Comparison of ENCODE assay signal across 20 cellular contexts in genomic region chr3:46383946-46384330, GRCh38. TPM values are rescaled to one million over a fixed set of nuclear protein-coding genes. Genes with fewer than 3 reads are reported as not detected.
A peak's percentile ranks its signal among the peaks of the same experiment; 100 is the strongest.
DNase-seq lines count a peak whose midpoint lies in the region; ATAC-seq and TF ChIP-seq lines count a peak whose summit lies in the region.
"Had no signal": no experiment of that assay in that cellular context is flagged by ENCODE, and none has a peak within 500 bp of the region (broad histone marks: within the 10 kb centered on the region; RNA-seq: fewer than 3 reads in every experiment).

No MANE protein-coding gene starts in this region.

- H3K27me3 ChIP-seq in left ventricle myocardium inferior (ENCODE audit: low read depth): no peaks in the 10 kb centered on the region
- H3K27me3 ChIP-seq: brain microvascular endothelial cell, ovary had no signal

- H3K4me1 Mint-ChIP-seq in stimulated activated naive CD8-positive, alpha-beta T cell treated with anti-CD3 and anti-CD28 coated beads, Interleukin-15, Interleukin-2, amounts not matched to agents 100 ng/mL and 50 ng/mL, for 24 hours (ENCODE audit: low read depth): peaks cover 30% of the 10 kb centered on the region
- H3K4me1 Mint-ChIP-seq in stimulated activated naive CD8-positive, alpha-beta T cell treated with anti-CD3 and anti-CD28 coated beads, Interleukin-15, amount 100 ng/mL, for 72 hours: peaks cover 40% of the 10 kb centered on the region
- H3K4me1 Mint-ChIP-seq in activated B cell treated with CpG ODN at 0.5 μM for 24 hours: peaks cover 56% of the 10 kb centered on the region

- intact Hi-C loops in activated B cell treated with CpG ODN at 0.5 μM for 24 hours (cut with micrococcal nuclease): loop anchor here (1.0 to 5.0 kb wide), 4 partner anchors 12 to 173 kb away; partner anchors contain the start of genes CCR5AS and CCRL2
- intact Hi-C loops in left ventricle myocardium inferior (cut with micrococcal nuclease): no loop called here

- H3K27me3 Mint-ChIP-seq in stimulated activated naive CD8-positive, alpha-beta T cell treated with anti-CD3 and anti-CD28 coated beads, Interleukin-15, Interleukin-2, amounts not matched to agents 100 ng/mL and 50 ng/mL, for 24 hours: peaks cover 9% of the 10 kb centered on the region
- no peaks in the 10 kb centered on the region for H3K27me3 Mint-ChIP-seq in stimulated activated naive CD8-positive, alpha-beta T cell treated with anti-CD3 and anti-CD28 coated beads, Interleukin-15, amount 100 ng/mL, for 72 hours
- no peaks in the 10 kb centered on the region for H3K27me3 Mint-ChIP-seq in activated B cell treated with CpG ODN at 0.5 μM for 24 hours
- H3K27me3 Mint-ChIP-seq: activated naive CD4-positive, alpha-beta T cell treated with anti-CD3 and anti-CD28 coated beads, Interleukin-2, amount 50 U/mL, for 24 hours; dendritic cell treated with granulocyte-macrophage colony-stimulating factor and Interleukin-4, amounts not matched to agents 40 ng/mL and 50 ng/mL, for 4 days had no signal

- peaks cover 19% of the 10 kb centered on the region for H3K4me1 ChIP-seq in left ventricle myocardium inferior

- POLR2A ChIA-PET in activated B cell treated with CpG ODN at 0.5 μM for 24 hours (lab: Charles Lee): interaction anchor here (1.0 to 1.1 kb wide), 2 partner anchors 9 to 83 kb away, joined by 3 to 6 read pairs; no protein-coding TSS in a partner anchor

- H3K36me3 Mint-ChIP-seq in stimulated activated naive CD8-positive, alpha-beta T cell treated with anti-CD3 and anti-CD28 coated beads, Interleukin-15, Interleukin-2, amounts not matched to agents 100 ng/mL and 50 ng/mL, for 24 hours (ENCODE audit: low read depth): no peaks in the 10 kb centered on the region
- H3K36me3 Mint-ChIP-seq in activated B cell treated with CpG ODN at 0.5 μM for 24 hours (ENCODE audit: low read depth): no peaks in the 10 kb centered on the region
- H3K36me3 Mint-ChIP-seq: activated naive CD4-positive, alpha-beta T cell treated with anti-CD3 and anti-CD28 coated beads, Interleukin-2, amount 50 U/mL, for 24 hours had no signal

- no peaks in the 10 kb centered on the region for H3K9me3 Mint-ChIP-seq in stimulated activated naive CD8-positive, alpha-beta T cell treated with anti-CD3 and anti-CD28 coated beads, Interleukin-15, Interleukin-2, amounts not matched to agents 100 ng/mL and 50 ng/mL, for 24 hours
- H3K9me3 Mint-ChIP-seq in stimulated activated naive CD8-positive, alpha-beta T cell treated with anti-CD3 and anti-CD28 coated beads, Interleukin-15, amount 100 ng/mL, for 72 hours: no peaks in the 10 kb centered on the region
- H3K9me3 Mint-ChIP-seq in activated B cell treated with CpG ODN at 0.5 μM for 24 hours: no peaks in the 10 kb centered on the region
- H3K9me3 Mint-ChIP-seq: activated naive CD4-positive, alpha-beta T cell treated with anti-CD3 and anti-CD28 coated beads, Interleukin-2, amount 50 U/mL, for 24 hours; dendritic cell treated with granulocyte-macrophage colony-stimulating factor and Interleukin-4, amounts not matched to agents 40 ng/mL and 50 ng/mL, for 4 days had no signal

- H3K4me3 Mint-ChIP-seq in stimulated activated naive CD8-positive, alpha-beta T cell treated with anti-CD3 and anti-CD28 coated beads, Interleukin-15, Interleukin-2, amounts not matched to agents 100 ng/mL and 50 ng/mL, for 24 hours: no peak overlapping the region
- no peak overlapping the region for H3K4me3 Mint-ChIP-seq in stimulated activated naive CD8-positive, alpha-beta T cell treated with anti-CD3 and anti-CD28 coated beads, Interleukin-15, amount 100 ng/mL, for 72 hours
- peak overlapping the region; percentile 69 for H3K4me3 Mint-ChIP-seq in activated B cell treated with CpG ODN at 0.5 μM for 24 hours
- H3K4me3 Mint-ChIP-seq: activated naive CD4-positive, alpha-beta T cell treated with anti-CD3 and anti-CD28 coated beads, Interleukin-2, amount 50 U/mL, for 24 hours; dendritic cell treated with granulocyte-macrophage colony-stimulating factor and Interleukin-4, amounts not matched to agents 40 ng/mL and 50 ng/mL, for 4 days had no signal

- no peaks in the 10 kb centered on the region for H3K9me3 ChIP-seq in left ventricle myocardium inferior (replicated peaks)
- H3K9me3 ChIP-seq: gastroesophageal sphincter, ovary had no signal

- H3K36me3 ChIP-seq in left ventricle myocardium inferior: no peaks in the 10 kb centered on the region
- H3K36me3 ChIP-seq: brain microvascular endothelial cell, gastroesophageal sphincter, ovary had no signal

- H3K27ac Mint-ChIP-seq in stimulated activated naive CD8-positive, alpha-beta T cell treated with anti-CD3 and anti-CD28 coated beads, Interleukin-15, Interleukin-2, amounts not matched to agents 100 ng/mL and 50 ng/mL, for 24 hours: peak overlapping the region; percentile 14
- H3K27ac Mint-ChIP-seq in stimulated activated naive CD8-positive, alpha-beta T cell treated with anti-CD3 and anti-CD28 coated beads, Interleukin-15, amount 100 ng/mL, for 72 hours: no peak overlapping the region
- peak overlapping the region; percentile 92 for H3K27ac Mint-ChIP-seq in activated B cell treated with CpG ODN at 0.5 μM for 24 hours
- H3K27ac Mint-ChIP-seq: activated naive CD4-positive, alpha-beta T cell treated with anti-CD3 and anti-CD28 coated beads, Interleukin-2, amount 50 U/mL, for 24 hours had no signal

- H3K27ac ChIP-seq in left ventricle myocardium inferior (replicated peaks): no peak overlapping the region
- H3K27ac ChIP-seq: brain microvascular endothelial cell, epithelial cell of prostate, gastroesophageal sphincter, ovary had no signal

- no peak for ATAC-seq in stimulated activated naive CD8-positive, alpha-beta T cell treated with anti-CD3 and anti-CD28 coated beads, Interleukin-15, amount 100 ng/mL, for 72 hours
- ATAC-seq in activated B cell treated with CpG ODN at 0.5 μM for 24 hours (ENCODE audit: low read depth) (peak; percentile 43), HG03565 (IDR thresholded peaks at IDR 0.05; ENCODE audit: unreplicated experiment) (no peak)
- ATAC-seq: gastroesophageal sphincter had no signal

- no peak overlapping the region for H3K4me3 ChIP-seq in left ventricle myocardium inferior
- H3K4me3 ChIP-seq: gastroesophageal sphincter, ovary had no signal

- CTCF ChIA-PET in activated B cell treated with CpG ODN at 0.5 μM for 24 hours (lab: Charles Lee): interaction anchor here (0.6 to 2.3 kb wide), 9 partner anchors 9 to 695 kb away, joined by 3 to 24 read pairs (median 3); partner anchors contain the start of genes CCR5, CCR5AS, CCRL2 and SACM1L

- DNase-seq in stimulated activated naive CD8-positive, alpha-beta T cell treated with anti-CD3 and anti-CD28 coated beads, Interleukin-15, amount 100 ng/mL, for 72 hours: no peak
- peak; percentile 60 for DNase-seq in NCI-H2029 treated with DMSO at 0.1 percent for 48 hours (lab: John Stamatoyannopoulos, UW)
- DNase-seq in activated B cell treated with CpG ODN at 0.5 μM for 24 hours: no peak
- DNase-seq in left ventricle myocardium inferior: no peak
- no peak for DNase-seq in NCI-H2171 treated with DMSO at 0.1 percent for 48 hours (lab: John Stamatoyannopoulos, UW)
- no peak for DNase-seq in RKO (ENCODE audit: low spot score)
- DNase-seq: activated CD4-positive, alpha-beta T cell treated with anti-CD3 and anti-CD28 coated beads, Interleukin-2, amount 50 U/mL, for 1 hour; activated T-cell treated with anti-CD3 and anti-CD28 coated beads, Interleukin-2, amount 50 U/mL, for 1 hour; brain microvascular endothelial cell; left ventricle myocardium superior; NK-92 treated with Interleukin-12 subunit alpha and Interleukin-12 subunit beta, amount 100 ng/mL, for 24 hours; ovary; T-helper 9 cell had no signal

- TF ChIP-seq CTCF in activated B cell treated with CpG ODN at 0.5 μM for 24 hours (IDR thresholded peaks at IDR 0.05): no peak
- TF ChIP-seq CTCF in left ventricle myocardium inferior (IDR thresholded peaks at IDR 0.05; ENCODE audit: borderline replicate concordance): no peak

RNA-seq across cellular contexts. Expression of gene CCR5, which starts 13.2 kb away (rescaled TPM):
- total RNA-seq in activated B cell treated with CpG ODN at 0.5 μM for 24 hours (0.27 and 0.55 TPM in 2 replicates), left ventricle myocardium inferior (0.22 TPM)
- total RNA-seq: MCF 10A had no signal

RNA-seq across cellular contexts. Expression of gene CCRL2, which starts 23.1 kb away (rescaled TPM):
- total RNA-seq in activated B cell treated with CpG ODN at 0.5 μM for 24 hours (1.9 TPM in 2 replicates), left ventricle myocardium inferior (1.5 TPM)
- total RNA-seq: MCF 10A had no signal

RNA-seq across cellular contexts. Expression of gene CCR2, which starts 30.0 kb away (rescaled TPM):
- 0.16 and 0.29 TPM in 2 replicates for total RNA-seq in activated B cell treated with CpG ODN at 0.5 μM for 24 hours
- total RNA-seq in left ventricle myocardium inferior: 0.63 TPM
- total RNA-seq: MCF 10A had no signal

Comparison
In these comparisons a context has a peak if more than half of its experiments do, and no peak if none do; other contexts are left out.
1. H3K27ac Mint-ChIP-seq: peak in stimulated activated naive CD8-positive, alpha-beta T cell treated with anti-CD3 and anti-CD28 coated beads, Interleukin-15, Interleukin-2, amounts not matched to agents 100 ng/mL and 50 ng/mL, for 24 hours (single experiment) and activated B cell treated with CpG ODN at 0.5 μM for 24 hours (single experiment); none in stimulated activated naive CD8-positive, alpha-beta T cell treated with anti-CD3 and anti-CD28 coated beads, Interleukin-15, amount 100 ng/mL, for 72 hours (0 of 2).